In genomic region chr16:5461141-5461540, GRCh38 we compare ENCODE assay signal across 13 cellular contexts.
DNase-seq lines count a peak whose midpoint lies in the region; ATAC-seq and TF ChIP-seq lines count a peak whose summit lies in the region.
"Had no signal": no experiment of that assay in that cellular context is flagged by ENCODE, and none has a peak within 500 bp of the region (broad histone marks: within the 10 kb centered on the region; RNA-seq: fewer than 3 reads in every experiment).

No MANE protein-coding gene starts in this region.

- peak; percentile 30 for DNase-seq in BE2C
- DNase-seq in NCI-H2227 (lab: John Stamatoyannopoulos, UW; ENCODE audit: unreplicated experiment): peak; percentile 77
- peak; percentile 20 to 92 (median 72) for DNase-seq in head of caudate nucleus
- peak; percentile 32 for DNase-seq in retina
- no peak for DNase-seq in naive thymus-derived CD4-positive, alpha-beta T cell
- DNase-seq in NCI-H187 (lab: John Stamatoyannopoulos, UW): no peak
- no peak for DNase-seq in HCEC 1CT
- DNase-seq: 8988T; Calu3; CD8-positive, alpha-beta T cell; GM23248 had no signal

- no peaks in the 10 kb centered on the region for H3K27me3 ChIP-seq in BE2C
- no peaks in the 10 kb centered on the region for H3K27me3 ChIP-seq in naive thymus-derived CD4-positive, alpha-beta T cell (ENCODE audit: control insufficient read depth in 2 of 2, insufficient read depth in 2 of 2, low read length in 2 of 2)
- H3K27me3 ChIP-seq: BLaER1 treated with 17β-estradiol and CSF1 and Interleukin-3, amounts not matched to agents 10 nM and 100 nM had no signal

- H3K9me3 Mint-ChIP-seq in naive thymus-derived CD4-positive, alpha-beta T cell: peaks cover 0 to 10% (median 0%) of the 10 kb centered on the region in 11 donors
- H3K9me3 Mint-ChIP-seq: CD8-positive, alpha-beta T cell had no signal

- no peak overlapping the region for H3K4me3 Mint-ChIP-seq in naive thymus-derived CD4-positive, alpha-beta T cell
- H3K4me3 Mint-ChIP-seq: CD8-positive, alpha-beta T cell had no signal

- intact Hi-C loops in head of caudate nucleus (cut with DNase I): no loop called here
- intact Hi-C loops in naive thymus-derived CD4-positive, alpha-beta T cell (cut with micrococcal nuclease): no loop called here

- no peaks in the 10 kb centered on the region for H3K36me3 ChIP-seq in BE2C
- no peaks in the 10 kb centered on the region for H3K36me3 ChIP-seq in naive thymus-derived CD4-positive, alpha-beta T cell (ENCODE audit: control insufficient read depth in 2 of 3, insufficient read depth in 3 of 3, low read length in 3 of 3)
- H3K36me3 ChIP-seq: BLaER1 treated with 17β-estradiol and CSF1 and Interleukin-3, amounts not matched to agents 10 nM and 100 nM; HAP-1 had no signal

- peaks cover 6% of the 10 kb centered on the region for H3K4me1 ChIP-seq in BE2C
- H3K4me1 ChIP-seq in naive thymus-derived CD4-positive, alpha-beta T cell (ENCODE audit: control insufficient read depth in 2 of 2, insufficient read depth in 2 of 2, low read length in 2 of 2): no peaks in the 10 kb centered on the region
- H3K4me1 ChIP-seq: BLaER1 treated with 17β-estradiol and CSF1 and Interleukin-3, amounts not matched to agents 10 nM and 100 nM; HAP-1 had no signal

- POLR2A ChIA-PET in naive thymus-derived CD4-positive, alpha-beta T cell (lab: Charles Lee): no interaction called here

- peak overlapping the region; percentile 40 for H3K4me3 ChIP-seq in BE2C (ENCODE audit: low read depth, low read length)
- H3K4me3 ChIP-seq in naive thymus-derived CD4-positive, alpha-beta T cell (ENCODE audit: low read length): no peak overlapping the region
- H3K4me3 ChIP-seq: BLaER1 treated with 17β-estradiol and CSF1 and Interleukin-3, amounts not matched to agents 10 nM and 100 nM; GM23248; HAP-1 had no signal

- H3K9me3 ChIP-seq in BE2C: no peaks in the 10 kb centered on the region; the same call in 1 of the 2 replicates
- H3K9me3 ChIP-seq in naive thymus-derived CD4-positive, alpha-beta T cell (ENCODE audit: control insufficient read depth in 2 of 3, low read length in 3 of 3): no peaks in the 10 kb centered on the region
- H3K9me3 ChIP-seq: BLaER1 treated with 17β-estradiol and CSF1 and Interleukin-3, amounts not matched to agents 10 nM and 100 nM; HAP-1 had no signal

- no peak overlapping the region for H3K27ac Mint-ChIP-seq in naive thymus-derived CD4-positive, alpha-beta T cell
- H3K27ac Mint-ChIP-seq: CD8-positive, alpha-beta T cell had no signal

- no peaks in the 10 kb centered on the region for H3K36me3 Mint-ChIP-seq in naive thymus-derived CD4-positive, alpha-beta T cell
- H3K36me3 Mint-ChIP-seq: CD8-positive, alpha-beta T cell had no signal

- peaks cover 0 to 43% (median 23%) of the 10 kb centered on the region in 5 donors for H3K27me3 Mint-ChIP-seq in naive thymus-derived CD4-positive, alpha-beta T cell

- CTCF ChIA-PET in naive thymus-derived CD4-positive, alpha-beta T cell (lab: Charles Lee): no interaction called here

- no peak for ATAC-seq in naive thymus-derived CD4-positive, alpha-beta T cell
- ATAC-seq: CD8-positive, alpha-beta T cell had no signal

- H3K27ac ChIP-seq in naive thymus-derived CD4-positive, alpha-beta T cell (ENCODE audit: low read depth, low read length): no peak overlapping the region
- H3K27ac ChIP-seq: BLaER1 treated with 17β-estradiol and CSF1 and Interleukin-3, amounts not matched to agents 10 nM and 100 nM; GM23248 had no signal

- TF ChIP-seq CTCF in BE2C (IDR thresholded peaks at IDR 0.05; ENCODE audit: low read depth, low read length): no peak

- no peaks in the 10 kb centered on the region for H3K4me1 Mint-ChIP-seq in naive thymus-derived CD4-positive, alpha-beta T cell

Comparison
In these comparisons a context has a peak if more than half of its experiments do, and no peak if none do; other contexts are left out.
1. DNase-seq: peak in BE2C (single experiment), NCI-H2227 (single experiment), head of caudate nucleus (42 of 42) and retina (single experiment); none in naive thymus-derived CD4-positive, alpha-beta T cell (0 of 9), NCI-H187 (0 of 2) and HCEC 1CT (single experiment).